ENCODE assay signal across 8 cellular contexts in genomic region chr2:28583899-28584553, GRCh38.
A peak's percentile ranks its signal among the peaks of the same experiment; 100 is the strongest.
DNase-seq lines count a peak whose midpoint lies in the region; ATAC-seq and TF ChIP-seq lines count a peak whose summit lies in the region.

No MANE protein-coding gene starts in this region.

- H3K4me1 Mint-ChIP-seq in activated T-cell treated with anti-CD3 and anti-CD28 coated beads, Interleukin-2, amount 50 U/mL, for 24 hours (ENCODE audit: low read depth): peaks cover 57% of the 10 kb centered on the region
- H3K4me1 Mint-ChIP-seq in type B pancreatic cell (ENCODE audit: unreplicated experiment): no peaks in the 10 kb centered on the region

- TF ChIP-seq POLR2A in transverse colon (IDR thresholded peaks at IDR 0.05): no peak

- peak overlapping the region; percentile 76 for H2AFZ ChIP-seq in parathyroid adenoma

- no peaks in the 10 kb centered on the region for H3K27me3 Mint-ChIP-seq in activated T-cell treated with anti-CD3 and anti-CD28 coated beads, Interleukin-2, amount 50 U/mL, for 24 hours
- H3K27me3 Mint-ChIP-seq in type B pancreatic cell: no peaks in the 10 kb centered on the region

- peak overlapping the region; percentile 54 for H3K4me3 Mint-ChIP-seq in activated T-cell treated with anti-CD3 and anti-CD28 coated beads, Interleukin-2, amount 50 U/mL, for 24 hours
- no peak overlapping the region for H3K4me3 Mint-ChIP-seq in type B pancreatic cell

- H3K4me1 ChIP-seq in parathyroid adenoma (peaks cover 6% of the 10 kb centered on the region), transverse colon (peaks cover 0 to 7% (median 6%) of the 10 kb centered on the region in 4 donors)

- no peaks in the 10 kb centered on the region for H3K9me3 Mint-ChIP-seq in activated T-cell treated with anti-CD3 and anti-CD28 coated beads, Interleukin-2, amount 50 U/mL, for 24 hours
- H3K9me3 Mint-ChIP-seq in type B pancreatic cell: no peaks in the 10 kb centered on the region

- H3K27ac Mint-ChIP-seq in activated T-cell treated with anti-CD3 and anti-CD28 coated beads, Interleukin-2, amount 50 U/mL, for 24 hours: peak overlapping the region; percentile 95
- no peak overlapping the region for H3K27ac Mint-ChIP-seq in type B pancreatic cell

- in situ Hi-C loops in transverse colon (cut with MboI; ENCODE audit: low pct_ligation_motif_present in 1 of 4, low pct_unique_long_range_greater_than_20kb in 1 of 4, low sequenced_read_pairs in 3 of 4): loop anchor here in 2 of 4 donors (25.0 kb wide), 2 partner anchors 303 to 628 kb away; partner anchors contain the start of gene WDR43 (in 1 of the 2)

- no peak overlapping the region for H3K4me2 ChIP-seq in parathyroid adenoma (ENCODE audit: low read length)

- H3K36me3 Mint-ChIP-seq in activated T-cell treated with anti-CD3 and anti-CD28 coated beads, Interleukin-2, amount 50 U/mL, for 24 hours (ENCODE audit: low read depth): no peaks in the 10 kb centered on the region
- H3K36me3 Mint-ChIP-seq in type B pancreatic cell: no peaks in the 10 kb centered on the region

- H3K27me3 ChIP-seq in parathyroid adenoma (ENCODE audit: control insufficient read depth, insufficient read depth, low read length): no peaks in the 10 kb centered on the region
- H3K27me3 ChIP-seq in transverse colon: no peaks in the 10 kb centered on the region

- TF ChIP-seq CTCF in parathyroid adenoma (IDR thresholded peaks at IDR 0.05) (no peak), transverse colon (IDR thresholded peaks at IDR 0.05) (no peak), type B pancreatic cell (conservative IDR thresholded peaks at IDR 0.05) (no peak)

- WGBS in transverse colon (ENCODE audit: low coverage in 1 of 2), 2 donors: 65 to 67% methylated on average over 6 to 10 of the region's 10 CpGs

- ATAC-seq in GM19351 (IDR thresholded peaks at IDR 0.05; ENCODE audit: unreplicated experiment) (peak; percentile 70), HG02642 (IDR thresholded peaks at IDR 0.05; ENCODE audit: poor library complexity, unreplicated experiment) (no peak)

- DNase-seq in NOMO-1 (lab: John Stamatoyannopoulos, UW; ENCODE audit: unreplicated experiment in 2 of 2) (peak; percentile 42 to 58), fibroblast of peridontal ligament (ENCODE audit: extremely low read depth) (peak; percentile 93), transverse colon (peak; percentile 50), type B pancreatic cell (ENCODE audit: extremely low spot score, unreplicated experiment) (no peak)
- DNase-seq in activated T-cell treated with anti-CD3 and anti-CD28 coated beads, Interleukin-2, amount 50 U/mL, for 24 hours: peak; percentile 86

- no peaks in the 10 kb centered on the region for H3K79me2 ChIP-seq in parathyroid adenoma

- H3K9ac ChIP-seq in parathyroid adenoma: no peak overlapping the region

- H3K4me3 ChIP-seq in parathyroid adenoma (ENCODE audit: low read depth, low read length) (no peak overlapping the region), transverse colon (no peak overlapping the region)

- no peak for TF ChIP-seq EP300 in transverse colon (IDR thresholded peaks at IDR 0.05; ENCODE audit: low read depth)

- intact Hi-C loops in transverse colon (cut with DNase I; ENCODE audit: low total_unique reads): no loop called here

- peak overlapping the region; percentile 54 for H3K27ac ChIP-seq in parathyroid adenoma
- H3K27ac ChIP-seq in transverse colon: peak overlapping the region; percentile 51 to 62 (median 56)

- H3K9me3 ChIP-seq in parathyroid adenoma (ENCODE audit: control insufficient read depth, low read length) (no peaks in the 10 kb centered on the region), transverse colon (no peaks in the 10 kb centered on the region)

- no peaks in the 10 kb centered on the region for H3K36me3 ChIP-seq in parathyroid adenoma (ENCODE audit: control insufficient read depth, insufficient read depth, low read length)
- no peaks in the 10 kb centered on the region for H3K36me3 ChIP-seq in transverse colon
